37 cellular contexts compared by ENCODE assay signal in the genomic region with DNA sequence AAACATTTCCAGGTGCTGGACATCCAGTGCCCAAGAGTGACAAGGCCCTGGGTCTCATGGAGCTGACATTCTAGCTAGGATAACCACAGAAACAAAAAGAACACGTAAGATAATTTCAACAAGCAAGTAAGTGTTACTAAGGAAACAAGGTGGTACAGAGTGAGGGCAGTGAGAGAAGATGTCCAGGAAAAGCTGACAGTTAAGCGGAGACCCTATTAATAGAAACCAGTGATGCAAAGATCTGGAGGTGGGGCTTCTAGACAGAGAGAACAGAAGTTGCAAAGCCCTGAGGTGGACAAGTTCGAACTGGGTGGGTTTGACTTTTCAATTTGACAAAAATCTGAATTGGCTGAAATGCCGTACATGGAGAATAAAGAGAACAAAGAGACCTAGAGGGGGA.
DNase-seq lines count a peak whose midpoint lies in the region; ATAC-seq, FAIRE-seq and TF ChIP-seq lines count a peak whose summit lies in the region.
"Had no signal": no experiment of that assay in that cellular context is flagged by ENCODE, and none has a peak within 500 bp of the region (broad histone marks: within the 10 kb centered on the region; RNA-seq: fewer than 3 reads in every experiment).

No MANE protein-coding gene starts in this region.

- H3K4me1 ChIP-seq in astrocyte (ENCODE audit: insufficient read depth, low read length) = peaks cover 12% of the 10 kb centered on the region
- H3K4me1 ChIP-seq: BE2C; BLaER1; BLaER1 treated with 17β-estradiol and CSF1 and Interleukin-3, amounts not matched to agents 10 nM and 100 nM had no signal

- no peaks in the 10 kb centered on the region for H3K36me3 Mint-ChIP-seq in activated CD4-positive, alpha-beta T cell treated with anti-CD3 and anti-CD28 coated beads, Interleukin-2, amount 10 ng/mL, durations not matched to agents 24 days and 14 days (ENCODE audit: low read depth)
- no peaks in the 10 kb centered on the region for H3K36me3 Mint-ChIP-seq in astrocyte (ENCODE audit: low read depth, unreplicated experiment)
- no peaks in the 10 kb centered on the region for H3K36me3 Mint-ChIP-seq in activated CD8-positive, alpha-beta T cell treated with anti-CD3 and anti-CD28 coated beads, Interleukin-2, amount 10 ng/mL, durations not matched to agents 7 days and 5 days (ENCODE audit: low read depth)
- H3K36me3 Mint-ChIP-seq: CD14-positive monocyte; CD4-positive, alpha-beta memory T cell; CD4-positive, CD25-positive, alpha-beta regulatory T cell; CD8-positive, alpha-beta memory T cell; CD8-positive, alpha-beta T cell had no signal

- POLR2A ChIA-PET in activated CD8-positive, alpha-beta T cell treated with anti-CD3 and anti-CD28 coated beads, Interleukin-2, amount 10 ng/mL, durations not matched to agents 7 days and 5 days (lab: Charles Lee) = no interaction called here

- FAIRE-seq in astrocyte (lab: Jason Lieb, UNC) = no peak
- FAIRE-seq: A204.1, A549, D721Med had no signal

- TF ChIP-seq CTCF in astrocyte (IDR thresholded peaks at IDR 0.05; ENCODE audit: insufficient read depth, low read depth, low read length) (no peak), neural cell (IDR thresholded peaks at IDR 0.05; ENCODE audit: poor library complexity, severe bottlenecking) (no peak)

- H3K9ac ChIP-seq in astrocyte (ENCODE audit: low read length) (no peak overlapping the region), neural cell (ENCODE audit: low read length) (no peak overlapping the region)
- H3K9ac ChIP-seq: BLaER1; BLaER1 treated with 17β-estradiol and CSF1 and Interleukin-3, amounts not matched to agents 10 nM and 100 nM had no signal

- H3K9me3 ChIP-seq in astrocyte (ENCODE audit: insufficient read depth, low read depth, low read length) (no peaks in the 10 kb centered on the region), neural cell (ENCODE audit: low read length) (no peaks in the 10 kb centered on the region)
- H3K9me3 ChIP-seq: A549; BE2C; BLaER1; BLaER1 treated with 17β-estradiol and CSF1 and Interleukin-3, amounts not matched to agents 10 nM and 100 nM; Caco-2 had no signal

- TF ChIP-seq RAD21 in neural cell (conservative IDR thresholded peaks at IDR 0.05) = no peak

- H3K9me2 ChIP-seq in neural cell (ENCODE audit: insufficient read depth, low read length) = no peaks in the 10 kb centered on the region

- H3K27me3 Mint-ChIP-seq in activated CD4-positive, alpha-beta T cell treated with anti-CD3 and anti-CD28 coated beads, Interleukin-2, amount 10 ng/mL, durations not matched to agents 24 days and 14 days = peaks cover 4% of the 10 kb centered on the region
- no peaks in the 10 kb centered on the region for H3K27me3 Mint-ChIP-seq in astrocyte (ENCODE audit: low read depth, unreplicated experiment)
- H3K27me3 Mint-ChIP-seq in activated CD8-positive, alpha-beta T cell treated with anti-CD3 and anti-CD28 coated beads, Interleukin-2, amount 10 ng/mL, durations not matched to agents 7 days and 5 days (ENCODE audit: low read depth) = peaks cover 16% of the 10 kb centered on the region

- DNase-seq in activated CD4-positive, alpha-beta T cell treated with anti-CD3 and anti-CD28 coated beads, Interleukin-2, amount 10 ng/mL, durations not matched to agents 24 days and 14 days = peak; percentile 35
- DNase-seq in activated CD4-positive, alpha-beta T cell treated with anti-CD3 and anti-CD28 coated beads for 48 hours = no peak
- DNase-seq in left ventricle myocardium superior (no peak), Right ventricle myocardium inferior (ENCODE audit: missing footprints) (no peak), astrocyte (ENCODE audit: low read depth) (no peak)
- DNase-seq in activated CD8-positive, alpha-beta T cell treated with anti-CD3 and anti-CD28 coated beads, Interleukin-2, amount 10 ng/mL, durations not matched to agents 7 days and 5 days = no peak
- DNase-seq: 8988T; ACHN; AML-193; BE2C; C1 segment of cervical spinal cord; Caco-2; Calu3; CD4-positive, alpha-beta memory T cell; CD4-positive, alpha-beta T cell; CD4-positive, CD25-positive, alpha-beta regulatory T cell; CD8-positive, alpha-beta memory T cell; CD8-positive, alpha-beta T cell; COR-L47; DMS 273 treated with DMSO at 0.1 percent for 48 hours; DMS153; DMS53; DMS79; DMS79 treated with DMSO at 0.1 percent for 48 hours; DND-41; EL had no signal

- ATAC-seq in left ventricle myocardium superior (peak; percentile 54), Right ventricle myocardium inferior (no peak), GM21360 (IDR thresholded peaks at IDR 0.05; ENCODE audit: unreplicated experiment) (no peak)
- no peak for ATAC-seq in activated CD8-positive, alpha-beta T cell treated with anti-CD3 and anti-CD28 coated beads, Interleukin-2, amount 10 ng/mL, durations not matched to agents 7 days and 5 days
- ATAC-seq: A549; CD8-positive, alpha-beta T cell had no signal

- no peaks in the 10 kb centered on the region for H3K4me1 Mint-ChIP-seq in activated CD4-positive, alpha-beta T cell treated with anti-CD3 and anti-CD28 coated beads, Interleukin-2, amount 10 ng/mL, durations not matched to agents 24 days and 14 days
- peaks cover 41% of the 10 kb centered on the region for H3K4me1 Mint-ChIP-seq in astrocyte (ENCODE audit: low read depth, unreplicated experiment)
- no peaks in the 10 kb centered on the region for H3K4me1 Mint-ChIP-seq in activated CD8-positive, alpha-beta T cell treated with anti-CD3 and anti-CD28 coated beads, Interleukin-2, amount 10 ng/mL, durations not matched to agents 7 days and 5 days (ENCODE audit: low read depth)
- H3K4me1 Mint-ChIP-seq: B cell; CD14-positive monocyte; CD4-positive, alpha-beta memory T cell; CD4-positive, CD25-positive, alpha-beta regulatory T cell; CD8-positive, alpha-beta memory T cell had no signal

- H3K79me2 ChIP-seq in astrocyte (ENCODE audit: insufficient read depth, low read length) (no peaks in the 10 kb centered on the region), neural cell (replicated peaks; ENCODE audit: insufficient read depth, low read length) (no peaks in the 10 kb centered on the region)

- no peak overlapping the region for H3K4me3 Mint-ChIP-seq in activated CD4-positive, alpha-beta T cell treated with anti-CD3 and anti-CD28 coated beads, Interleukin-2, amount 10 ng/mL, durations not matched to agents 24 days and 14 days
- peak overlapping the region; percentile 7 for H3K4me3 Mint-ChIP-seq in astrocyte (ENCODE audit: unreplicated experiment)
- no peak overlapping the region for H3K4me3 Mint-ChIP-seq in activated CD8-positive, alpha-beta T cell treated with anti-CD3 and anti-CD28 coated beads, Interleukin-2, amount 10 ng/mL, durations not matched to agents 7 days and 5 days
- H3K4me3 Mint-ChIP-seq: B cell; CD14-positive monocyte; CD4-positive, alpha-beta T cell; CD4-positive, CD25-positive, alpha-beta regulatory T cell; CD8-positive, alpha-beta memory T cell; CD8-positive, alpha-beta T cell had no signal

- H3K27me3 ChIP-seq in astrocyte (ENCODE audit: insufficient read depth, low read length) (peaks cover 2% of the 10 kb centered on the region), neural cell (ENCODE audit: insufficient read depth, low read depth, low read length) (no peaks in the 10 kb centered on the region)
- H3K27me3 ChIP-seq: BE2C; BLaER1; BLaER1 treated with 17β-estradiol and CSF1 and Interleukin-3, amounts not matched to agents 10 nM and 100 nM had no signal

- no peak for TF ChIP-seq EP300 in neural cell (conservative IDR thresholded peaks at IDR 0.05; ENCODE audit: poor library complexity, severe bottlenecking)

- no peak overlapping the region for H3K27ac Mint-ChIP-seq in activated CD4-positive, alpha-beta T cell treated with anti-CD3 and anti-CD28 coated beads, Interleukin-2, amount 10 ng/mL, durations not matched to agents 24 days and 14 days
- H3K27ac Mint-ChIP-seq in astrocyte (ENCODE audit: unreplicated experiment) = no peak overlapping the region
- no peak overlapping the region for H3K27ac Mint-ChIP-seq in activated CD8-positive, alpha-beta T cell treated with anti-CD3 and anti-CD28 coated beads, Interleukin-2, amount 10 ng/mL, durations not matched to agents 7 days and 5 days
- H3K27ac Mint-ChIP-seq: B cell; CD14-positive monocyte; CD4-positive, alpha-beta memory T cell; CD4-positive, alpha-beta T cell; CD4-positive, CD25-positive, alpha-beta regulatory T cell; CD8-positive, alpha-beta memory T cell; CD8-positive, alpha-beta T cell had no signal

- intact Hi-C loops in activated CD4-positive, alpha-beta T cell treated with anti-CD3 and anti-CD28 coated beads, Interleukin-2, amount 10 ng/mL, durations not matched to agents 24 days and 14 days (cut with micrococcal nuclease) = no loop called here
- intact Hi-C loops in left ventricle myocardium superior (cut with micrococcal nuclease) = no loop called here
- intact Hi-C loops in Right ventricle myocardium inferior (cut with DNase I) = no loop called here

- no peak overlapping the region for H3K4me2 ChIP-seq in astrocyte (ENCODE audit: low read length)
- no peak overlapping the region for H3K4me2 ChIP-seq in neural cell (ENCODE audit: low read length)
- H3K4me2 ChIP-seq: A549; BLaER1; BLaER1 treated with 17β-estradiol and CSF1 and Interleukin-3, amounts not matched to agents 10 nM and 100 nM had no signal

- H3K27ac ChIP-seq in astrocyte (ENCODE audit: low read depth, low read length) (no peak overlapping the region), neural cell (ENCODE audit: low read length) (peak overlapping the region; percentile 9)
- H3K27ac ChIP-seq: 22Rv1; A549; BLaER1; BLaER1 treated with 17β-estradiol and CSF1 and Interleukin-3, amounts not matched to agents 10 nM and 100 nM; C4-2B had no signal

- H3K4me3 ChIP-seq in astrocyte (ENCODE audit: insufficient read depth, low read depth, low read length) (no peak overlapping the region), neural cell (ENCODE audit: low read length) (no peak overlapping the region)
- H3K4me3 ChIP-seq: A549; BLaER1; BLaER1 treated with 17β-estradiol and CSF1 and Interleukin-3, amounts not matched to agents 10 nM and 100 nM had no signal

- H2AFZ ChIP-seq in astrocyte (ENCODE audit: low read depth, low read length) (no peak overlapping the region), neural cell (ENCODE audit: low read depth, low read length) (no peak overlapping the region)

- H3K36me3 ChIP-seq in astrocyte (ENCODE audit: insufficient read depth, low read length) (no peaks in the 10 kb centered on the region), neural cell (ENCODE audit: insufficient read depth, low read length) (no peaks in the 10 kb centered on the region)
- H3K36me3 ChIP-seq: BE2C; BLaER1; BLaER1 treated with 17β-estradiol and CSF1 and Interleukin-3, amounts not matched to agents 10 nM and 100 nM had no signal

- H3F3A ChIP-seq in neural cell (ENCODE audit: insufficient read depth, low read length, poor library complexity, severe bottlenecking) = no peaks in the 10 kb centered on the region

- H3K9me3 Mint-ChIP-seq in activated CD4-positive, alpha-beta T cell treated with anti-CD3 and anti-CD28 coated beads, Interleukin-2, amount 10 ng/mL, durations not matched to agents 24 days and 14 days = no peaks in the 10 kb centered on the region
- H3K9me3 Mint-ChIP-seq in astrocyte (ENCODE audit: unreplicated experiment) = no peaks in the 10 kb centered on the region
- H3K9me3 Mint-ChIP-seq in activated CD8-positive, alpha-beta T cell treated with anti-CD3 and anti-CD28 coated beads, Interleukin-2, amount 10 ng/mL, durations not matched to agents 7 days and 5 days (ENCODE audit: insufficient read depth) = no peaks in the 10 kb centered on the region
- H3K9me3 Mint-ChIP-seq: CD4-positive, alpha-beta T cell; CD8-positive, alpha-beta T cell had no signal

- CTCF ChIA-PET in activated CD8-positive, alpha-beta T cell treated with anti-CD3 and anti-CD28 coated beads, Interleukin-2, amount 10 ng/mL, durations not matched to agents 7 days and 5 days (lab: Charles Lee) = no interaction called here

- no peaks in the 10 kb centered on the region for H4K20me1 ChIP-seq in astrocyte (ENCODE audit: insufficient read depth, low read length)
- H4K20me1 ChIP-seq in neural cell (ENCODE audit: insufficient read depth) = no peaks in the 10 kb centered on the region
- H4K20me1 ChIP-seq: BLaER1; BLaER1 treated with 17β-estradiol and CSF1 and Interleukin-3, amounts not matched to agents 10 nM and 100 nM had no signal
